ENCODE assay signal across 21 cellular contexts in genomic region chr13:36549771-36550170, GRCh38.
A peak's percentile ranks its signal among the peaks of the same experiment; 100 is the strongest.
DNase-seq lines count a peak whose midpoint lies in the region; ATAC-seq and TF ChIP-seq lines count a peak whose summit lies in the region.
"Had no signal": no experiment of that assay in that cellular context is flagged by ENCODE, and none has a peak within 500 bp of the region (broad histone marks: within the 10 kb centered on the region; RNA-seq: fewer than 3 reads in every experiment).

No MANE protein-coding gene starts in this region.

- peaks cover 10% of the 10 kb centered on the region for H3K27me3 Mint-ChIP-seq in stimulated activated memory B cell treated with anti-CD40 and anti-IgM and Interleukin-4, amounts not matched to agents 10 μg/mL and 1 μg/mL and 100 μg/mL, for 72 hours

- H3K36me3 ChIP-seq in right atrium auricular region, result no peaks in the 10 kb centered on the region
- H3K36me3 ChIP-seq in left lung, result no peaks in the 10 kb centered on the region
- H3K36me3 ChIP-seq: neutrophil, Peyer's patch, sigmoid colon, thoracic aorta had no signal

- H3K27me3 ChIP-seq in right atrium auricular region, result no peaks in the 10 kb centered on the region
- no peaks in the 10 kb centered on the region for H3K27me3 ChIP-seq in left lung
- H3K27me3 ChIP-seq: neutrophil, Peyer's patch, sigmoid colon had no signal

- peak; percentile 37 for ATAC-seq in left ventricle myocardium superior
- peak; percentile 66 for ATAC-seq in stimulated activated memory B cell treated with anti-CD40 and anti-IgM and Interleukin-4, amounts not matched to agents 10 μg/mL and 1 μg/mL and 100 μg/mL, for 72 hours
- ATAC-seq in left lung, result no peak
- ATAC-seq: GM12878, T-cell had no signal

- DNase-seq in left ventricle myocardium superior, result no peak
- DNase-seq in right atrium auricular region (ENCODE audit: low spot score), result no peak
- peak; percentile 56 for DNase-seq in NCI-H1092 (lab: John Stamatoyannopoulos, UW)
- peak; percentile 76 for DNase-seq in SK-N-DZ (ENCODE audit: low spot score)
- no peak for DNase-seq in left lung
- no peak for DNase-seq in kidney tubule cell (ENCODE audit: low spot score)
- DNase-seq in pons (ENCODE audit: low spot score), result no peak
- DNase-seq: activated B cell treated with CpG ODN at 0.5 μM for 24 hours; activated naive CD4-positive, alpha-beta T cell; C1 segment of cervical spinal cord; NCI-H226; Peyer's patch; sigmoid colon; stimulated activated CD4-positive, alpha-beta T cell treated with anti-CD3 and anti-CD28 coated beads, Interleukin-2, amount 100 ng/mL, for 48 hours; T-cell had no signal

- no peaks in the 10 kb centered on the region for H3K4me1 ChIP-seq in right atrium auricular region
- H3K4me1 ChIP-seq in left lung, result no peaks in the 10 kb centered on the region
- H3K4me1 ChIP-seq: Peyer's patch, sigmoid colon had no signal

- H3K4me3 Mint-ChIP-seq in stimulated activated memory B cell treated with anti-CD40 and anti-IgM and Interleukin-4, amounts not matched to agents 10 μg/mL and 1 μg/mL and 100 μg/mL, for 72 hours, result peak overlapping the region; percentile 3
- H3K4me3 Mint-ChIP-seq: activated B cell treated with CpG ODN at 0.5 μM for 24 hours, mesothelial cell of epicardium, T-cell had no signal

- H3K27ac Mint-ChIP-seq in stimulated activated memory B cell treated with anti-CD40 and anti-IgM and Interleukin-4, amounts not matched to agents 10 μg/mL and 1 μg/mL and 100 μg/mL, for 72 hours, result no peak overlapping the region
- H3K27ac Mint-ChIP-seq: activated B cell treated with CpG ODN at 0.5 μM for 24 hours, mesothelial cell of epicardium, T-cell had no signal

- no peaks in the 10 kb centered on the region for H3K9me3 ChIP-seq in right atrium auricular region
- H3K9me3 ChIP-seq in left lung, result no peaks in the 10 kb centered on the region
- H3K9me3 ChIP-seq: neutrophil, Peyer's patch, sigmoid colon, thoracic aorta had no signal

- intact Hi-C loops in left ventricle myocardium superior (cut with micrococcal nuclease), result no loop called here
- intact Hi-C loops in left lung (cut with DNase I), result no loop called here

- no peaks in the 10 kb centered on the region for H3K36me3 Mint-ChIP-seq in stimulated activated memory B cell treated with anti-CD40 and anti-IgM and Interleukin-4, amounts not matched to agents 10 μg/mL and 1 μg/mL and 100 μg/mL, for 72 hours
- H3K36me3 Mint-ChIP-seq: mesothelial cell of epicardium, T-cell had no signal

- peaks cover 24% of the 10 kb centered on the region for H3K4me1 Mint-ChIP-seq in stimulated activated memory B cell treated with anti-CD40 and anti-IgM and Interleukin-4, amounts not matched to agents 10 μg/mL and 1 μg/mL and 100 μg/mL, for 72 hours

- H3K9me3 Mint-ChIP-seq in stimulated activated memory B cell treated with anti-CD40 and anti-IgM and Interleukin-4, amounts not matched to agents 10 μg/mL and 1 μg/mL and 100 μg/mL, for 72 hours, result no peaks in the 10 kb centered on the region
- H3K9me3 Mint-ChIP-seq: activated B cell treated with CpG ODN at 0.5 μM for 24 hours, mesothelial cell of epicardium, T-cell had no signal

- TF ChIP-seq CTCF in right atrium auricular region (IDR thresholded peaks at IDR 0.05) (no peak), left lung (IDR thresholded peaks at IDR 0.05) (no peak)

- H3K27ac ChIP-seq in right atrium auricular region, result no peak overlapping the region
- H3K27ac ChIP-seq in left lung, result no peak overlapping the region
- H3K27ac ChIP-seq: coronary artery, neutrophil, Peyer's patch, sigmoid colon, thoracic aorta had no signal

- H3K4me3 ChIP-seq in right atrium auricular region (no peak overlapping the region), left lung (no peak overlapping the region)
- H3K4me3 ChIP-seq: coronary artery, GM12878, Peyer's patch, sigmoid colon, thoracic aorta had no signal

Comparison
In these comparisons a context has a peak if more than half of its experiments do, and no peak if none do; other contexts are left out.
1. DNase-seq: peak in NCI-H1092 (single experiment) and SK-N-DZ (single experiment); none in left ventricle myocardium superior (single experiment), right atrium auricular region (single experiment), left lung (0 of 2), kidney tubule cell (single experiment) and pons (single experiment).